31 cellular contexts compared by ENCODE assay signal in genomic region chr16:64731891-64732290, GRCh38.
"Had no signal": no experiment of that assay in that cellular context is flagged by ENCODE, and none has a peak within 500 bp of the region (broad histone marks: within the 10 kb centered on the region; RNA-seq: fewer than 3 reads in every experiment).

No MANE protein-coding gene starts in this region.

- H3K36me3 ChIP-seq: adrenal gland, ascending aorta, brain microvascular endothelial cell, breast epithelium, cardiac muscle cell had no signal

- DNase-seq: activated effector memory CD4-positive, alpha-beta T cell treated with anti-CD3 and anti-CD28 coated beads, Interleukin-2, amount 50 U/mL, for 16 hours; activated effector memory CD4-positive, alpha-beta T cell treated with Interleukin-2 at 50 U/mL for 16 hours; activated gamma-delta T cell; activated gamma-delta T cell treated with Interleukin-2 at 50 U/mL for 16 hours; activated naive CD4-positive, alpha-beta T cell; activated naive CD4-positive, alpha-beta T cell treated with anti-CD3 and anti-CD28 coated beads for 36 hours; activated naive CD4-positive, alpha-beta T cell treated with anti-CD3 and anti-CD28 coated beads, Interleukin-2, amount 10 ng/mL, durations not matched to agents 7 days and 5 days; activated naive CD4-positive, alpha-beta T cell treated with anti-CD3 and anti-CD28 coated beads, Interleukin-2, amount 50 U/mL, for 16 hours; activated naive CD4-positive, alpha-beta T cell treated with Interleukin-2 at 50 U/mL for 16 hours; activated naive CD8-positive, alpha-beta T cell treated with anti-CD3 and anti-CD28 coated beads for 36 hours; activated naive CD8-positive, alpha-beta T cell treated with anti-CD3 and anti-CD28 coated beads, Interleukin-2, amount 10 ng/mL, durations not matched to agents 7 days and 5 days; activated naive CD8-positive, alpha-beta T cell treated with anti-CD3 and anti-CD28 coated beads, Interleukin-2, amount 50 U/mL, for 24 hours; activated T-cell treated with anti-CD3 and anti-CD28 coated beads, Interleukin-2, amount 50 U/mL, for 1 hour; activated T-cell treated with anti-CD3 and anti-CD28 coated beads, Interleukin-2, amount 50 U/mL, for 24 hours; activated T-cell treated with anti-CD3 and anti-CD28 coated beads, Interleukin-2, amount 50 U/mL, for 4 hours; activated T-cell treated with anti-CD3 and anti-CD28 coated beads, Interleukin-2, amount 50 U/mL, for 48 hours; activated T-cell treated with anti-CD3 and anti-CD28 coated beads, Interleukin-2, amount 50 U/mL, for 72 hours; adrenal gland; amniotic stem cell; amygdala; anterior cingulate cortex; aorta; body of pancreas; brain microvascular endothelial cell; central memory CD4-positive, alpha-beta T cell; cerebellar nuclear complex had no signal

- H3K4me3 ChIP-seq: adrenal gland, ascending aorta, body of pancreas, breast epithelium, cardiac muscle cell had no signal

- H3K27me3 ChIP-seq: adrenal gland, ascending aorta, body of pancreas, brain microvascular endothelial cell, breast epithelium, cardiac muscle cell had no signal

- H3K9me3 ChIP-seq: adrenal gland, ascending aorta, body of pancreas, breast epithelium had no signal

- H3K4me1 ChIP-seq: adrenal gland, ascending aorta, body of pancreas, breast epithelium had no signal

- ATAC-seq: activated naive CD4-positive, alpha-beta T cell treated with anti-CD3 and anti-CD28 coated beads, Interleukin-2, amount 50 U/mL, for 72 hours; activated naive CD8-positive, alpha-beta T cell treated with anti-CD3 and anti-CD28 coated beads, Interleukin-2, amount 50 U/mL, for 24 hours; activated T-cell treated with anti-CD3 and anti-CD28 coated beads, Interleukin-2, amount 50 U/mL, for 4 hours; activated T-cell treated with anti-CD3 and anti-CD28 coated beads, Interleukin-2, amount 50 U/mL, for 72 hours; activated T-helper 17 cell treated with anti-CD3 and anti-CD28 coated beads, Interleukin-2, amount 50 U/mL, for 72 hours; body of pancreas had no signal

- H3K27ac ChIP-seq: adrenal gland, ascending aorta, body of pancreas, brain microvascular endothelial cell, breast epithelium, cardiac muscle cell had no signal
